Comparison of ENCODE assay signal across 6 cellular contexts in genomic region chr2:147081826-147082225, GRCh38.
"Had no signal": no experiment of that assay in that cellular context is flagged by ENCODE, and none has a peak within 500 bp of the region (broad histone marks: within the 10 kb centered on the region; RNA-seq: fewer than 3 reads in every experiment).

No MANE protein-coding gene starts in this region.

- H3K4me2 ChIP-seq: GM23338 had no signal

- H2AFZ ChIP-seq: GM23338 had no signal

- DNase-seq: H9, HCEC 1CT, KBM-7 had no signal

- H3K4me3 ChIP-seq: GM23338 had no signal

- H3K27ac ChIP-seq: HL-60 had no signal

- ATAC-seq: GM23338, HepG2 had no signal
